ENCODE assay signal across 1 cellular context in genomic region chr3:149662240-149662887, GRCh38.
TF ChIP-seq lines count a peak whose summit lies in the region.

No MANE protein-coding gene starts in this region.

TF ChIP-seq in endothelial cell of umbilical vein, 7 proteins besides CTCF, POLR2A, EP300 and RAD21:
- no peak for TF ChIP-seq FOS (IDR thresholded peaks at IDR 0.05; ENCODE audit: borderline replicate concordance, insufficient read depth, low read length)
- peak; percentile 4 for TF ChIP-seq JUN (IDR thresholded peaks at IDR 0.05; ENCODE audit: borderline replicate concordance, insufficient read depth, insufficient read length, low read depth)
- no peak for TF ChIP-seq MAX (IDR thresholded peaks at IDR 0.05; ENCODE audit: insufficient read depth, insufficient read length)
- no peak for TF ChIP-seq MYC (IDR thresholded peaks at IDR 0.05; ENCODE audit: low read depth, low read length)
- TF ChIP-seq EZH2 (IDR thresholded peaks at IDR 0.05; ENCODE audit: borderline replicate concordance, low read depth, low read length, severe bottlenecking), result no peak
- no peak for TF ChIP-seq POLR2AphosphoS5 (IDR thresholded peaks at IDR 0.05; ENCODE audit: insufficient read depth, low read depth, low read length)
- TF ChIP-seq GATA2 (IDR thresholded peaks at IDR 0.05; ENCODE audit: insufficient read depth, insufficient read length, low read depth, low read length), result no peak
